ENCODE assay signal across 14 cellular contexts in genomic region chr5:88089757-88090390, GRCh38.
"Had no signal": no experiment of that assay in that cellular context is flagged by ENCODE, and none has a peak within 500 bp of the region (broad histone marks: within the 10 kb centered on the region; RNA-seq: fewer than 3 reads in every experiment).

No MANE protein-coding gene starts in this region.

- H3K36me3 ChIP-seq: breast epithelium, left lung had no signal

- H3K4me1 ChIP-seq: breast epithelium, left lung, testis had no signal

- H3K9me3 ChIP-seq: breast epithelium, left lung, testis had no signal

- H3K27me3 ChIP-seq: breast epithelium, left lung, testis had no signal

- H3K4me1 Mint-ChIP-seq: activated naive CD8-positive, alpha-beta T cell treated with anti-CD3 and anti-CD28 coated beads for 36 hours; memory B cell; nephron had no signal

- DNase-seq: activated CD4-positive, alpha-beta T cell treated with anti-CD3 and anti-CD28 coated beads, Interleukin-2, amount 50 U/mL, for 4 hours; activated CD4-positive, CD25-positive, alpha-beta regulatory T cell treated with anti-CD3 and anti-CD28 coated beads, Interleukin-2, amount 50 U/mL, for 72 hours; activated CD8-positive, alpha-beta memory T cell treated with anti-CD3 and anti-CD28 coated beads, Interleukin-2, amount 10 ng/mL, durations not matched to agents 7 days and 5 days; activated effector memory CD4-positive, alpha-beta T cell treated with anti-CD3 and anti-CD28 coated beads, Interleukin-2, amount 50 U/mL, for 16 hours; activated naive CD8-positive, alpha-beta T cell treated with anti-CD3 and anti-CD28 coated beads for 36 hours; activated T-cell treated with anti-CD3 and anti-CD28 coated beads, Interleukin-2, amount 50 U/mL, for 4 hours; left lung; stimulated activated CD4-positive, alpha-beta T cell treated with anti-CD3 and anti-CD28 coated beads, Interleukin-4, amount 100 ng/mL, for 1 hour; stimulated activated CD8-positive, alpha-beta memory T cell treated with anti-CD3 and anti-CD28 coated beads, Interleukin-4, amount 100 ng/mL, for 48 hours; testis had no signal

- H3K36me3 Mint-ChIP-seq: activated CD8-positive, alpha-beta memory T cell treated with anti-CD3 and anti-CD28 coated beads, Interleukin-2, amount 10 ng/mL, durations not matched to agents 7 days and 5 days; activated naive CD8-positive, alpha-beta T cell treated with anti-CD3 and anti-CD28 coated beads for 36 hours; memory B cell had no signal

- H3K9me3 Mint-ChIP-seq: activated naive CD8-positive, alpha-beta T cell treated with anti-CD3 and anti-CD28 coated beads for 36 hours; activated T-cell treated with anti-CD3 and anti-CD28 coated beads, Interleukin-2, amount 50 U/mL, for 4 hours; memory B cell; nephron; stimulated activated naive CD8-positive, alpha-beta T cell treated with anti-CD3 and anti-CD28 coated beads, Interleukin-15, Interleukin-2, amounts not matched to agents 100 ng/mL and 50 ng/mL, for 24 hours had no signal

- H3K4me3 Mint-ChIP-seq: activated CD8-positive, alpha-beta memory T cell treated with anti-CD3 and anti-CD28 coated beads, Interleukin-2, amount 10 ng/mL, durations not matched to agents 7 days and 5 days; activated naive CD8-positive, alpha-beta T cell treated with anti-CD3 and anti-CD28 coated beads for 36 hours; activated T-cell treated with anti-CD3 and anti-CD28 coated beads, Interleukin-2, amount 50 U/mL, for 4 hours; memory B cell; nephron; stimulated activated naive CD8-positive, alpha-beta T cell treated with anti-CD3 and anti-CD28 coated beads, Interleukin-15, Interleukin-2, amounts not matched to agents 100 ng/mL and 50 ng/mL, for 24 hours had no signal

- H3K27ac ChIP-seq: breast epithelium, left lung, testis had no signal

- H3K27ac Mint-ChIP-seq: activated CD8-positive, alpha-beta memory T cell treated with anti-CD3 and anti-CD28 coated beads, Interleukin-2, amount 10 ng/mL, durations not matched to agents 7 days and 5 days; activated naive CD8-positive, alpha-beta T cell treated with anti-CD3 and anti-CD28 coated beads for 36 hours; memory B cell; nephron; stimulated activated naive CD8-positive, alpha-beta T cell treated with anti-CD3 and anti-CD28 coated beads, Interleukin-15, Interleukin-2, amounts not matched to agents 100 ng/mL and 50 ng/mL, for 24 hours had no signal

- H3K27me3 Mint-ChIP-seq: memory B cell had no signal

- H3K4me3 ChIP-seq: breast epithelium, left lung, testis had no signal
